16 cellular contexts compared by ENCODE assay signal in the genomic region with DNA sequence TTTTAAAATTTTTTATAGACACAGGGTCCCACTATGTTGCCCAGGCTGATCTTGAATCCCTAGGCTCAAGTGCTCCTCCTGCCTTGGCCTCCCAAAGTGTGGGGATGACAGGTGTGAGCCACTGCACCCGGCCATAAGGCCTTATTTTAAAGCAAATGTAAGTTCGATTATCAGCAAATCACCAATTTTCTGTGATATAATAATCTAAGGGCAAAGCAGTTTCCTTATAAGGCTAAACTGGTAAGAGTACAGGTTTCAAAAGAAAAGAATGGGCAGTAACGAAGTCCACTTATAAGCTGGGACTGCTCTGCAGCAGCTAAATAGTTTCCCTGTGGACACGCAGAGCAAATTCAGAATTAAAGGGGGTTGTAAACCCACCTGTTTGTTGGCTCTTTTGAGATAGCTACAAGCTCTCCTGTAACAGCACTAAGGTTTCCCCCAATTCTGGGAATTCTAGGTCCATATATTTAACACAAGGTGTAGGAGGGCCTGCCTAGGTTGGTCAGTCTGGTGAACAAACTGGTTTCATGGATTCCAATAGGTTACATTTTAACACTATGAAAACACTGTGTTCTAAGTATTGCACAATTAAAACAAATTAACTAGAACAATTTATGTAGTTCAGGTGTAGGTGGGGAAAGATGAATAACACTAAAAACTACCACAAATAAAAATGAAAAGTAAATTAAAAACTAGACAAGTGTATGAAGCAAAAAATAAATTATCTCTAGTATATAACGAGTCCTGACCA. TPM values are rescaled to one million over a fixed set of nuclear protein-coding genes. Genes with fewer than 3 reads are reported as not detected.
DNase-seq lines count a peak whose midpoint lies in the region; ATAC-seq and TF ChIP-seq lines count a peak whose summit lies in the region.
"Had no signal": no experiment of that assay in that cellular context is flagged by ENCODE, and none has a peak within 500 bp of the region (broad histone marks: within the 10 kb centered on the region; RNA-seq: fewer than 3 reads in every experiment).

No MANE protein-coding gene starts in this region.

- CTCF ChIA-PET in WTC11 (lab: Charles Lee): no interaction called here

- POLR2A ChIA-PET in WTC11 (lab: Charles Lee): no interaction called here

- no peaks in the 10 kb centered on the region for H3K4me1 Mint-ChIP-seq in WTC11
- peaks cover 5% of the 10 kb centered on the region for H3K4me1 Mint-ChIP-seq in progenitor cell of endocrine pancreas (ENCODE audit: low read depth)
- H3K4me1 Mint-ChIP-seq in CD14-positive monocyte: peaks cover 37% of the 10 kb centered on the region

- H3K4me3 Mint-ChIP-seq in WTC11: no peak overlapping the region
- H3K4me3 Mint-ChIP-seq in progenitor cell of endocrine pancreas (ENCODE audit: low read depth): no peak overlapping the region
- no peak overlapping the region for H3K4me3 Mint-ChIP-seq in CD14-positive monocyte
- H3K4me3 Mint-ChIP-seq: CD4-positive, alpha-beta T cell had no signal

- H3K9me3 Mint-ChIP-seq in WTC11 (peaks cover 5% of the 10 kb centered on the region; the same call in 1 of the 2 replicates), progenitor cell of endocrine pancreas (ENCODE audit: low read depth) (no peaks in the 10 kb centered on the region), CD14-positive monocyte (peaks cover 0 to 4% (median 2%) of the 10 kb centered on the region in 7 donors)
- H3K9me3 Mint-ChIP-seq: CD4-positive, alpha-beta T cell had no signal

- H3K27ac Mint-ChIP-seq in WTC11: no peak overlapping the region; the same call in 1 of the 2 replicates
- H3K27ac Mint-ChIP-seq in progenitor cell of endocrine pancreas: peak overlapping the region; percentile 7
- H3K27ac Mint-ChIP-seq in CD14-positive monocyte: no peak overlapping the region
- H3K27ac Mint-ChIP-seq: CD4-positive, alpha-beta T cell had no signal

- TF ChIP-seq CTCF in WTC11 (IDR thresholded peaks at IDR 0.05) (no peak), progenitor cell of endocrine pancreas (IDR thresholded peaks at IDR 0.05; ENCODE audit: unreplicated experiment) (no peak), CD14-positive monocyte (IDR thresholded peaks at IDR 0.05) (no peak)

- intact Hi-C loops in cardiac septum (cut with DNase I) (no loop called here), CD14-positive monocyte (cut with micrococcal nuclease) (no loop called here)

- DNase-seq in HT-29 (ENCODE audit: low spot score) (peak; percentile 19), WTC11 (ENCODE audit: low spot score) (no peak), left kidney (ENCODE audit: low read depth, low spot score) (peak; percentile 4), progenitor cell of endocrine pancreas (ENCODE audit: low spot score, unreplicated experiment) (no peak), cardiac septum (ENCODE audit: low spot score) (no peak), ACHN (no peak), CD14-positive monocyte (ENCODE audit: low spot score) (no peak), HUDEP-2 (lab: John Stamatoyannopoulos, UW; ENCODE audit: unreplicated experiment in 76 of 76) (no peak)
- DNase-seq: CD4-positive, alpha-beta T cell; DND-41; GDM1; Karpas-422; NCI-H1105 treated with DMSO at 0.1 percent for 48 hours; NCI-H187 treated with DMSO at 0.1 percent for 48 hours; NCI-H2171 treated with DMSO at 0.1 percent for 48 hours had no signal

- in situ Hi-C loops in ACHN (cut with HindIII; ENCODE audit: low pct_ligation_motif_present, low pct_unique_long_range_greater_than_20kb, low sequenced_read_pairs): no loop called here

- no peak; the same call in 1 of the 2 replicates for ATAC-seq in WTC11

- H3K27me3 Mint-ChIP-seq in WTC11 (ENCODE audit: low read depth) (no peaks in the 10 kb centered on the region), progenitor cell of endocrine pancreas (no peaks in the 10 kb centered on the region), CD14-positive monocyte (ENCODE audit: low read depth in 3 of 3) (peaks cover 0 to 3% (median 2%) of the 10 kb centered on the region in 3 donors)
- H3K27me3 Mint-ChIP-seq: CD4-positive, alpha-beta T cell had no signal

- H3K36me3 Mint-ChIP-seq in WTC11: peaks cover 22% of the 10 kb centered on the region
- peaks cover 8% of the 10 kb centered on the region for H3K36me3 Mint-ChIP-seq in progenitor cell of endocrine pancreas (ENCODE audit: insufficient read depth)
- H3K36me3 Mint-ChIP-seq in CD14-positive monocyte: peaks cover 5 to 12% of the 10 kb centered on the region in 2 donors

TF ChIP-seq in WTC11, 78 proteins besides CTCF, POLR2A, EP300 and RAD21:
- TF ChIP-seq ZNF121 (CRISPR knock-in tag; IDR thresholded peaks at IDR 0.05): peak; percentile 24; the same call in 1 of the 2 replicates
- no peak for TF ChIP-seq TCF7 (CRISPR knock-in tag; IDR thresholded peaks at IDR 0.05; ENCODE audit: low read depth)
TF ChIP-seq in WTC11: peak in this region for 1.

RNA-seq across cellular contexts. Expression of a gene that starts 26.3 kb away (rescaled TPM):
- 0.16 and 0.58 TPM in 2 replicates for total RNA-seq in HT-29 (2014; rRNA removed; shearing (Covaris generic))
- total RNA-seq in WTC11 (2021) (not detected in 3 replicates), progenitor cell of endocrine pancreas (not detected in 2 replicates), cardiac septum (not detected)
- not detected for polyA plus RNA-seq in CD14-positive monocyte
- total RNA-seq: CD4-positive, alpha-beta T cell; NCI-H460 had no signal

RNA-seq across cellular contexts. Expression of a gene that starts 34.3 kb away (rescaled TPM):
- not detected in 2 replicates for total RNA-seq in HT-29 (2014; rRNA removed; shearing (Covaris generic))
- total RNA-seq in WTC11 (2021) (2.6 to 6.6 TPM (median 3.3 TPM) in 3 replicates), progenitor cell of endocrine pancreas (0.87 and 1.7 TPM in 2 replicates), cardiac septum (not detected)
- not detected for polyA plus RNA-seq in CD14-positive monocyte
- total RNA-seq: CD4-positive, alpha-beta T cell; NCI-H460 had no signal

RNA-seq across cellular contexts. Expression of a gene that starts 50.6 kb away (rescaled TPM):
- not detected in 2 replicates for total RNA-seq in HT-29 (2014; rRNA removed; shearing (Covaris generic))
- total RNA-seq in WTC11 (2021) (0.34 to 0.55 TPM (median 0.42 TPM) in 3 replicates), progenitor cell of endocrine pancreas (not detected in 2 replicates), cardiac septum (not detected)
- polyA plus RNA-seq in CD14-positive monocyte: not detected
- total RNA-seq: CD4-positive, alpha-beta T cell; NCI-H460 had no signal

RNA-seq across cellular contexts. Expression of a gene that starts 55.0 kb away (rescaled TPM):
- not detected in 2 replicates for total RNA-seq in HT-29 (2014; rRNA removed; shearing (Covaris generic))
- 2.8 to 6.2 TPM (median 3.4 TPM) in 3 replicates for total RNA-seq in WTC11 (2021)
- not detected in 2 replicates for total RNA-seq in progenitor cell of endocrine pancreas
- not detected for total RNA-seq in cardiac septum
- not detected for polyA plus RNA-seq in CD14-positive monocyte
- total RNA-seq: CD4-positive, alpha-beta T cell; NCI-H460 had no signal

Comparison
In these comparisons a context has a peak if more than half of its experiments do, and no peak if none do; other contexts are left out.
1. DNase-seq: peak in HT-29 (single experiment) and left kidney (single experiment); none in WTC11 (single experiment), progenitor cell of endocrine pancreas (single experiment), cardiac septum (single experiment), ACHN (single experiment), CD14-positive monocyte (single experiment) and HUDEP-2 (0 of 76).